In genomic region chr21:34889287-34889536, GRCh38 we compare ENCODE assay signal across 8 cellular contexts.
DNase-seq lines count a peak whose midpoint lies in the region; TF ChIP-seq lines count a peak whose summit lies in the region.

No MANE protein-coding gene starts in this region.

- H3K27ac ChIP-seq in HEK293 (ENCODE audit: extremely low read depth, low read depth, low read length), result peak overlapping the region; percentile 95
- H3K27ac ChIP-seq in osteoblast (ENCODE audit: low read depth, low read length), result peak overlapping the region; percentile 98

- no peaks in the 10 kb centered on the region for H3K27me3 ChIP-seq in osteoblast (ENCODE audit: insufficient read depth, low read length)

- H3K79me2 ChIP-seq in osteoblast (ENCODE audit: insufficient read depth, low read length), result peaks cover 45% of the 10 kb centered on the region

- H3K4me1 Mint-ChIP-seq in Calu3 (ENCODE audit: low read depth, unreplicated experiment), result no peaks in the 10 kb centered on the region
- H3K4me1 Mint-ChIP-seq in activated T-cell treated with anti-CD3 and anti-CD28 coated beads, Interleukin-2, amount 50 U/mL, for 24 hours (ENCODE audit: low read depth), result peaks cover 52% of the 10 kb centered on the region

- peak overlapping the region; percentile 85 for H3K27ac Mint-ChIP-seq in Calu3 (ENCODE audit: unreplicated experiment)
- H3K27ac Mint-ChIP-seq in activated T-cell treated with anti-CD3 and anti-CD28 coated beads, Interleukin-2, amount 50 U/mL, for 24 hours, result peak overlapping the region; percentile 99

- H3K36me3 ChIP-seq in HEK293 (ENCODE audit: control insufficient read depth in 2 of 2, insufficient read depth in 1 of 2, low read length in 2 of 2), result no peaks in the 10 kb centered on the region
- H3K36me3 ChIP-seq in osteoblast (ENCODE audit: insufficient read depth, low read length), result peaks cover 5% of the 10 kb centered on the region

- H3K4me1 ChIP-seq in HEK293 (ENCODE audit: control insufficient read depth, insufficient read depth, low read length) (peaks cover 8% of the 10 kb centered on the region; the same call in 1 of the 2 replicates), osteoblast (ENCODE audit: insufficient read depth, low read length) (peaks cover 6% of the 10 kb centered on the region)

- H3K4me3 Mint-ChIP-seq in Calu3 (ENCODE audit: low read depth, unreplicated experiment), result peak overlapping the region; percentile 65
- peak overlapping the region; percentile 89 for H3K4me3 Mint-ChIP-seq in activated T-cell treated with anti-CD3 and anti-CD28 coated beads, Interleukin-2, amount 50 U/mL, for 24 hours

- intact Hi-C loops in Calu3 (cut with micrococcal nuclease; ENCODE audit: unreplicated experiment), result no loop called here

- POLR2A ChIA-PET in HEK293 (lab: Yijun Ruan, JAX), result interaction anchor here (0.6 to 4.1 kb wide), 13 partner anchors 24 to 951 kb away, joined by 3 to 45 read pairs (median 4); no protein-coding TSS in a partner anchor

- H3K4me3 ChIP-seq in HEK293 (ENCODE audit: low read depth, low read length) (peak overlapping the region; percentile 76), fibroblast of the aortic adventitia (ENCODE audit: low read depth, low read length) (peak overlapping the region; percentile 75), osteoblast (ENCODE audit: insufficient read depth, low read length) (peak overlapping the region; percentile 89)

- peak; percentile 26 for DNase-seq in Calu3
- DNase-seq in NCI-H2196 (lab: John Stamatoyannopoulos, UW; ENCODE audit: unreplicated experiment), result peak; percentile 54
- DNase-seq in activated T-cell treated with anti-CD3 and anti-CD28 coated beads, Interleukin-2, amount 50 U/mL, for 24 hours, result peak; percentile 82
- peak; percentile 78 for DNase-seq in fibroblast of the aortic adventitia (ENCODE audit: low read depth)
- DNase-seq in osteoblast (ENCODE audit: insufficient read length, low spot score, missing footprints), result peak; percentile 95
- no peak for DNase-seq in midbrain (lab: John Stamatoyannopoulos, UW)
- DNase-seq in cerebellar cortex (ENCODE audit: low spot score), result no peak

- H3K9me3 Mint-ChIP-seq in Calu3 (ENCODE audit: low read depth, unreplicated experiment), result no peaks in the 10 kb centered on the region
- no peaks in the 10 kb centered on the region for H3K9me3 Mint-ChIP-seq in activated T-cell treated with anti-CD3 and anti-CD28 coated beads, Interleukin-2, amount 50 U/mL, for 24 hours

- H3K9me3 ChIP-seq in HEK293 (ENCODE audit: control insufficient read depth, insufficient read depth, low read depth, low read length) (no peaks in the 10 kb centered on the region), osteoblast (ENCODE audit: low read depth, low read length) (no peaks in the 10 kb centered on the region)

- BruUV-seq in Calu3 (replicated peaks; lab: Mats Ljungman, UMichigan), result no TSS peak

- no peaks in the 10 kb centered on the region for H4K20me1 ChIP-seq in osteoblast (ENCODE audit: insufficient read depth, low read length)

- CTCF ChIA-PET in Calu3 (lab: Charles Lee) (interaction anchor here (0.6 to 1.6 kb wide), 6 partner anchors 100 to 1094 kb away, joined by 3 to 7 read pairs (median 4); no protein-coding TSS in a partner anchor), HEK293 (lab: Yijun Ruan, JAX) (interaction anchor here (0.7 to 2.6 kb wide), 18 partner anchors 9 to 951 kb away, joined by 3 to 14 read pairs (median 5); no protein-coding TSS in a partner anchor)

- H3K36me3 Mint-ChIP-seq in Calu3 (ENCODE audit: insufficient read depth, unreplicated experiment), result peaks cover 70% of the 10 kb centered on the region
- peaks cover 44% of the 10 kb centered on the region for H3K36me3 Mint-ChIP-seq in activated T-cell treated with anti-CD3 and anti-CD28 coated beads, Interleukin-2, amount 50 U/mL, for 24 hours (ENCODE audit: low read depth)

- no peaks in the 10 kb centered on the region for H3K27me3 Mint-ChIP-seq in Calu3 (ENCODE audit: unreplicated experiment)
- no peaks in the 10 kb centered on the region for H3K27me3 Mint-ChIP-seq in activated T-cell treated with anti-CD3 and anti-CD28 coated beads, Interleukin-2, amount 50 U/mL, for 24 hours

- TF ChIP-seq CTCF in Calu3 (IDR thresholded peaks at IDR 0.05; ENCODE audit: unreplicated experiment) (no peak), HEK293 (tag by site-specific recombination; IDR thresholded peaks at IDR 0.05) (0 out of 2 replicates have a peak, but pooled peaks have one; percentile 31), fibroblast of the aortic adventitia (IDR thresholded peaks at IDR 0.05; ENCODE audit: insufficient read depth, low read length) (no peak), osteoblast (IDR thresholded peaks at IDR 0.05; ENCODE audit: extremely low read depth, low read depth, low read length) (no peak)

- H3K4me2 ChIP-seq in osteoblast (ENCODE audit: insufficient read depth, low read length), result peak overlapping the region; percentile 88

- no peak overlapping the region for H2AFZ ChIP-seq in osteoblast (ENCODE audit: low read length)

TF ChIP-seq in HEK293, 187 proteins besides CTCF, POLR2A, EP300 and RAD21 (continues in another document):
- TF ChIP-seq TSHZ1 (tag by site-specific recombination; IDR thresholded peaks at IDR 0.05; ENCODE audit: borderline replicate concordance), result peak; percentile 14; the same call in 1 of the 2 replicates
- TF ChIP-seq INSM2 (tag by site-specific recombination; IDR thresholded peaks at IDR 0.05), result 0 out of 2 replicates have a peak, but pooled peaks have one; percentile 33
- TF ChIP-seq ZNF777 (tag by site-specific recombination; IDR thresholded peaks at IDR 0.05; ENCODE audit: borderline replicate concordance), result peak; percentile 46; the same call in 1 of the 2 replicates
- TF ChIP-seq ZNF223 (tag by site-specific recombination; IDR thresholded peaks at IDR 0.05), result 0 out of 2 replicates have a peak, but pooled peaks have one; percentile 55
- 0 out of 2 replicates have a peak, but pooled peaks have one; percentile 78 for TF ChIP-seq ZNF837 (tag by site-specific recombination; IDR thresholded peaks at IDR 0.05)
- peak; percentile 81 for TF ChIP-seq ZBTB26 (tag by site-specific recombination; optimal IDR thresholded peaks at IDR 0.05)
- peak; percentile 41 for TF ChIP-seq ZEB2 (tag by site-specific recombination; IDR thresholded peaks at IDR 0.05)

Comparison
In these comparisons a context has a peak if more than half of its experiments do, and no peak if none do; other contexts are left out.
1. DNase-seq: peak in Calu3 (single experiment), NCI-H2196 (single experiment), activated T-cell treated with anti-CD3 and anti-CD28 coated beads, Interleukin-2, amount 50 U/mL, for 24 hours (single experiment), fibroblast of the aortic adventitia (single experiment) and osteoblast (single experiment); none in midbrain (single experiment) and cerebellar cortex (single experiment).
2. Peak in every context shown above with its lines, with median percentiles within 50 percentile points of each other: H3K4me3 ChIP-seq.